Comparison of ENCODE assay signal across 8 cellular contexts in the genomic region with DNA sequence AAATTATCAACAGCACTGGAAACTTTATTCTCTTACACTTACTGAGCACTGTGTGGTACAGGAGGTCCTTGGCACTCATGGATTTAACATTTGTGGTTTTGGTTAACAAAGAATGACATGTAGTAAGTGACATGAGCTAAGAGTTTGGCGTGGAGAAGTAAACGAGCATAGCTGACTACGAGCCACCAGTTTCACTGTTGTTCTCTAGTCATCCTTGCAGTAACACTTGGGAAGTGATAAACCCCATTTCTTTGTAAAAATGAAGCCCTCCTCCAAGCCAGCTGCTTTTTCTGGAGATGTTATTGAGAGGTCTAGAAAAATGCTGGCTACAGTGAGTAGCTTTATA. TPM values are rescaled to one million over a fixed set of nuclear protein-coding genes. Genes with fewer than 3 reads are reported as not detected.
DNase-seq lines count a peak whose midpoint lies in the region; ATAC-seq and TF ChIP-seq lines count a peak whose summit lies in the region.

No MANE protein-coding gene starts in this region.

- DNase-seq in NCI-H2029 treated with DMSO at 0.1 percent for 48 hours (lab: John Stamatoyannopoulos, UW) (peak; percentile 45), NCI-H2029 (lab: John Stamatoyannopoulos, UW) (no peak), sigmoid colon (no peak), nephron progenitor cell (no peak), C1 segment of cervical spinal cord (lab: John Stamatoyannopoulos, UW) (no peak), WERI-Rb-1 (no peak)
- DNase-seq in activated T-helper 1 cell treated with anti-CD3 and anti-CD28 coated beads, Interleukin-12 subunit alpha, Interleukin-12 subunit beta, Interleukin-2, Interleukin-4 antibody, amounts not matched to agents 30 ng/mL and 10 ng/mL and 1 ng/mL, durations not matched to agents 14 hours and 24 hours and 36 hours (ENCODE audit: low spot score): peak; percentile 18

- H3K4me3 Mint-ChIP-seq in activated T-helper 1 cell treated with anti-CD3 and anti-CD28 coated beads, Interleukin-12 subunit alpha, Interleukin-12 subunit beta, Interleukin-2, Interleukin-4 antibody, amounts not matched to agents 30 ng/mL and 10 ng/mL and 1 ng/mL, durations not matched to agents 14 hours and 24 hours and 36 hours: peak overlapping the region; percentile 34
- no peak overlapping the region for H3K4me3 Mint-ChIP-seq in nephron progenitor cell

- H3K4me1 ChIP-seq in sigmoid colon: peaks cover 0 to 65% (median 53%) of the 10 kb centered on the region in 4 donors

- TF ChIP-seq EP300 in sigmoid colon (IDR thresholded peaks at IDR 0.05): peak; percentile 21 to 86 (median 67)

- H3K36me3 Mint-ChIP-seq in activated T-helper 1 cell treated with anti-CD3 and anti-CD28 coated beads, Interleukin-12 subunit alpha, Interleukin-12 subunit beta, Interleukin-2, Interleukin-4 antibody, amounts not matched to agents 30 ng/mL and 10 ng/mL and 1 ng/mL, durations not matched to agents 14 hours and 24 hours and 36 hours (ENCODE audit: low read depth): no peaks in the 10 kb centered on the region
- H3K36me3 Mint-ChIP-seq in nephron progenitor cell (ENCODE audit: low read depth): no peaks in the 10 kb centered on the region

- H3K36me3 ChIP-seq in sigmoid colon (no peaks in the 10 kb centered on the region), WERI-Rb-1 (no peaks in the 10 kb centered on the region)

- no peak for TF ChIP-seq POLR2A in sigmoid colon (IDR thresholded peaks at IDR 0.05)

- peak overlapping the region; percentile 88 for H3K27ac Mint-ChIP-seq in activated T-helper 1 cell treated with anti-CD3 and anti-CD28 coated beads, Interleukin-12 subunit alpha, Interleukin-12 subunit beta, Interleukin-2, Interleukin-4 antibody, amounts not matched to agents 30 ng/mL and 10 ng/mL and 1 ng/mL, durations not matched to agents 14 hours and 24 hours and 36 hours
- no peak overlapping the region for H3K27ac Mint-ChIP-seq in nephron progenitor cell

- TF ChIP-seq CTCF in sigmoid colon (IDR thresholded peaks at IDR 0.05) (no peak), nephron progenitor cell (IDR thresholded peaks at IDR 0.05) (no peak), WERI-Rb-1 (IDR thresholded peaks at IDR 0.05; ENCODE audit: low read depth, low read length) (no peak)

- H3K4me1 Mint-ChIP-seq in activated T-helper 1 cell treated with anti-CD3 and anti-CD28 coated beads, Interleukin-12 subunit alpha, Interleukin-12 subunit beta, Interleukin-2, Interleukin-4 antibody, amounts not matched to agents 30 ng/mL and 10 ng/mL and 1 ng/mL, durations not matched to agents 14 hours and 24 hours and 36 hours (ENCODE audit: low read depth): peaks cover 46% of the 10 kb centered on the region
- peaks cover 13% of the 10 kb centered on the region for H3K4me1 Mint-ChIP-seq in nephron progenitor cell

- H3K9me3 Mint-ChIP-seq in activated T-helper 1 cell treated with anti-CD3 and anti-CD28 coated beads, Interleukin-12 subunit alpha, Interleukin-12 subunit beta, Interleukin-2, Interleukin-4 antibody, amounts not matched to agents 30 ng/mL and 10 ng/mL and 1 ng/mL, durations not matched to agents 14 hours and 24 hours and 36 hours: no peaks in the 10 kb centered on the region
- no peaks in the 10 kb centered on the region for H3K9me3 Mint-ChIP-seq in nephron progenitor cell

- H3K9me3 ChIP-seq in sigmoid colon (no peaks in the 10 kb centered on the region), WERI-Rb-1 (ENCODE audit: severe bottlenecking) (no peaks in the 10 kb centered on the region)

- ATAC-seq in HG02981 (IDR thresholded peaks at IDR 0.05; ENCODE audit: unreplicated experiment): peak; percentile 51

- H3K27me3 Mint-ChIP-seq in activated T-helper 1 cell treated with anti-CD3 and anti-CD28 coated beads, Interleukin-12 subunit alpha, Interleukin-12 subunit beta, Interleukin-2, Interleukin-4 antibody, amounts not matched to agents 30 ng/mL and 10 ng/mL and 1 ng/mL, durations not matched to agents 14 hours and 24 hours and 36 hours (ENCODE audit: insufficient read depth): peaks cover 47% of the 10 kb centered on the region
- peaks cover 3% of the 10 kb centered on the region for H3K27me3 Mint-ChIP-seq in nephron progenitor cell (ENCODE audit: low read depth, poor library complexity)

- intact Hi-C loops in activated T-helper 1 cell treated with anti-CD3 and anti-CD28 coated beads, Interleukin-12 subunit alpha, Interleukin-12 subunit beta, Interleukin-2, Interleukin-4 antibody, amounts not matched to agents 30 ng/mL and 10 ng/mL and 1 ng/mL, durations not matched to agents 14 hours and 24 hours and 36 hours (cut with micrococcal nuclease): loop anchor here (1.0 to 5.0 kb wide), 8 partner anchors 13 to 1840 kb away; partner anchors contain the start of genes CDC42EP3, GPATCH11 and HEATR5B
- intact Hi-C loops in sigmoid colon (cut with DNase I): loop anchor here (2.0 to 5.0 kb wide), 3 partner anchors 32 to 102 kb away; partner anchors contain the start of gene QPCT

- WGBS in sigmoid colon, 2 donors: 21 to 64% methylated on average over 3 of the region's 3 CpGs

- H3K27me3 ChIP-seq in sigmoid colon: no peaks in the 10 kb centered on the region
- H3K27me3 ChIP-seq in WERI-Rb-1 (ENCODE audit: insufficient read depth, low read depth, severe bottlenecking): no peaks in the 10 kb centered on the region

- H3K27ac ChIP-seq in sigmoid colon (peak overlapping the region; percentile 53 to 87 (median 78)), WERI-Rb-1 (no peak overlapping the region)

- H3K4me3 ChIP-seq in sigmoid colon (peak overlapping the region in 2 of 4 donors; percentile 8 to 15), WERI-Rb-1 (ENCODE audit: low read depth, low read length) (no peak overlapping the region)

RNA-seq across cellular contexts. Expression of gene QPCT, which starts 32.7 kb away (rescaled TPM):
- total RNA-seq in activated T-helper 1 cell treated with anti-CD3 and anti-CD28 coated beads, Interleukin-12 subunit alpha, Interleukin-12 subunit beta, Interleukin-2, Interleukin-4 antibody, amounts not matched to agents 30 ng/mL and 10 ng/mL and 1 ng/mL, durations not matched to agents 14 hours and 24 hours and 36 hours: 1.6 and 3.8 TPM in 2 replicates
- 10 to 100 TPM; 65.8 to 94.9 (median 75.0) TPM for total RNA-seq in sigmoid colon
- 1 to 10 TPM; 1.2 to 5.9 (median 2.5) TPM for polyA plus RNA-seq in sigmoid colon

RNA-seq across cellular contexts. Expression of gene PRKD3, which starts 52.5 kb away (rescaled TPM):
- total RNA-seq in activated T-helper 1 cell treated with anti-CD3 and anti-CD28 coated beads, Interleukin-12 subunit alpha, Interleukin-12 subunit beta, Interleukin-2, Interleukin-4 antibody, amounts not matched to agents 30 ng/mL and 10 ng/mL and 1 ng/mL, durations not matched to agents 14 hours and 24 hours and 36 hours: 23.9 and 24.3 TPM in 2 replicates
- total RNA-seq in sigmoid colon: 10 to 100 TPM; 53.9 to 78.8 (median 71.9) TPM
- 10 to 100 TPM in 1 of 3 donors, 1 to 10 TPM in 2; 4.4 to 11.0 (median 6.0) TPM for polyA plus RNA-seq in sigmoid colon

Comparison
In these comparisons a context has a peak if more than half of its experiments do, and no peak if none do; other contexts are left out.
1. DNase-seq: peak in NCI-H2029 treated with DMSO at 0.1 percent for 48 hours (single experiment) and activated T-helper 1 cell treated with anti-CD3 and anti-CD28 coated beads, Interleukin-12 subunit alpha, Interleukin-12 subunit beta, Interleukin-2, Interleukin-4 antibody, amounts not matched to agents 30 ng/mL and 10 ng/mL and 1 ng/mL, durations not matched to agents 14 hours and 24 hours and 36 hours (single experiment); none in NCI-H2029 (single experiment), sigmoid colon (single experiment), nephron progenitor cell (single experiment), C1 segment of cervical spinal cord (0 of 14) and WERI-Rb-1 (single experiment).
2. RNA of gene QPCT, which starts 32.7 kb away (total RNA-seq): 65.8 to 94.9 TPM in sigmoid colon; 1.6 to 3.8 TPM in activated T-helper 1 cell treated with anti-CD3 and anti-CD28 coated beads, Interleukin-12 subunit alpha, Interleukin-12 subunit beta, Interleukin-2, Interleukin-4 antibody, amounts not matched to agents 30 ng/mL and 10 ng/mL and 1 ng/mL, durations not matched to agents 14 hours and 24 hours and 36 hours; every median in the first group is over 10 times any median in the second.